ENCODE assay signal across 9 cellular contexts in the genomic region with DNA sequence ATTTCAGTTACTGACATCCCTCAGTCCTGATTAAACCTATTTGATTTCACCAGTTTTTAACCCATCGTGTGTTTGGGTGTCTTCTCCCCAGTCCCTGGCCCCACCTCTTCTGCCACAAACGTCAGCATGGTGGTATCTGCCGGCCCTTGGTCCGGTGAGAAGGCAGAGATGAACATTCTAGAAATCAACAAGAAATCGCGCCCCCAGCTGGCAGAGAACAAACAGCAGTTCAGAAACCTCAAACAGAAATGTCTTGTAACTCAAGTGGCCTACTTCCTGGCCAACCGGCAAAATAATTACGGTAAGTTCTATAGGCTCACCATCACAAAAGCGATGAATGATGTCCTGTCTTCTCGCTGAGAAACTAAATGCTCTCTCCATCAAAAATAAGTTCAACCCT. TPM values are rescaled to one million over a fixed set of nuclear protein-coding genes. Genes with fewer than 3 reads are reported as not detected.
A peak's percentile ranks its signal among the peaks of the same experiment; 100 is the strongest.
DNase-seq lines count a peak whose midpoint lies in the region; TF ChIP-seq lines count a peak whose summit lies in the region.
"Had no signal": no experiment of that assay in that cellular context is flagged by ENCODE, and none has a peak within 500 bp of the region (broad histone marks: within the 10 kb centered on the region; RNA-seq: fewer than 3 reads in every experiment).

No MANE protein-coding gene starts in this region.

- H3K27ac ChIP-seq in AG04450 (ENCODE audit: low read depth, low read length) = no peak overlapping the region
- no peak overlapping the region for H3K27ac ChIP-seq in effector memory CD4-positive, alpha-beta T cell (ENCODE audit: insufficient read depth, low read length, poor library complexity, severe bottlenecking)
- H3K27ac ChIP-seq: left lung had no signal

- no peaks in the 10 kb centered on the region for H3K4me1 ChIP-seq in effector memory CD4-positive, alpha-beta T cell (ENCODE audit: control insufficient read depth, insufficient read depth, low read length, poor library complexity, severe bottlenecking)
- H3K4me1 ChIP-seq: left lung had no signal

- POLR2A ChIA-PET in AG04450 (lab: Yijun Ruan, JAX) = no interaction called here

- TF ChIP-seq CTCF in AG04450 (IDR thresholded peaks at IDR 0.05; ENCODE audit: low read depth, low read length) = peak; percentile 43; the same call in 1 of the 2 replicates
- TF ChIP-seq CTCF in GM10266 (IDR thresholded peaks at IDR 0.05; ENCODE audit: control insufficient read depth, insufficient read depth, low read depth, missing control alignments) = peak; percentile 30

- CTCF ChIA-PET in AG04450 (lab: Charles Lee) = interaction anchor here (3.2 kb wide), 1 partner anchor 99 kb away, joined by 15 read pairs; no protein-coding TSS in a partner anchor

- H3K9me3 ChIP-seq in AG04450 (ENCODE audit: control insufficient read depth, insufficient read depth, low read length) = no peaks in the 10 kb centered on the region
- H3K9me3 ChIP-seq in effector memory CD4-positive, alpha-beta T cell (ENCODE audit: control insufficient read depth, low read length) = no peaks in the 10 kb centered on the region
- H3K9me3 ChIP-seq: left lung had no signal

- no peaks in the 10 kb centered on the region for H3K27me3 ChIP-seq in AG04450 (ENCODE audit: control insufficient read depth, insufficient read depth, low read length)
- H3K27me3 ChIP-seq in effector memory CD4-positive, alpha-beta T cell (replicated peaks; ENCODE audit: control insufficient read depth, insufficient read depth, low read length, poor library complexity, severe bottlenecking) = no peaks in the 10 kb centered on the region
- H3K27me3 ChIP-seq: left lung had no signal

- DNase-seq in AG04450 (ENCODE audit: low read depth, low spot score) (no peak), GM10266 (ENCODE audit: extremely low spot score) (no peak), UCSD-AML1 (lab: John Stamatoyannopoulos, UW; ENCODE audit: unreplicated experiment) (peak; percentile 66), iPS-NIHi7 (ENCODE audit: extremely low spot score) (peak; percentile 55), cortex of kidney (lab: John Stamatoyannopoulos, UW) (no peak), HPDE6-E6E7 (ENCODE audit: extremely low spot score) (no peak), NCI-H1092 treated with DMSO at 0.1 percent for 48 hours (lab: John Stamatoyannopoulos, UW) (no peak)
- no peak for DNase-seq in effector memory CD4-positive, alpha-beta T cell
- DNase-seq: left lung had no signal

- no peaks in the 10 kb centered on the region for H3K36me3 ChIP-seq in effector memory CD4-positive, alpha-beta T cell (ENCODE audit: control insufficient read depth, insufficient read depth, low read length)
- H3K36me3 ChIP-seq: left lung had no signal

- no peak overlapping the region for H3K4me3 ChIP-seq in AG04450 (ENCODE audit: low read depth, low read length)
- H3K4me3 ChIP-seq in effector memory CD4-positive, alpha-beta T cell (ENCODE audit: insufficient read depth, low read depth, low read length, poor library complexity, severe bottlenecking) = no peak overlapping the region
- H3K4me3 ChIP-seq: left lung had no signal

RNA-seq across cellular contexts. Expression of a gene that starts 28.7 kb away (rescaled TPM):
- 23.8 and 24.3 TPM in 2 replicates for polyA plus RNA-seq in AG04450 (2011; rRNA removed)
- polyA minus RNA-seq in AG04450 (2011; rRNA and poly(A)+ RNA removed) = 33.1 and 33.8 TPM in 2 replicates

RNA-seq across cellular contexts. Expression of a gene that starts 40.6 kb away (rescaled TPM):
- 1.8 and 3.0 TPM in 2 replicates for polyA plus RNA-seq in AG04450 (2011; rRNA removed)
- polyA minus RNA-seq in AG04450 (2011; rRNA and poly(A)+ RNA removed) = 1.3 and 2.2 TPM in 2 replicates

Comparison
In these comparisons a context has a peak if more than half of its experiments do, and no peak if none do; other contexts are left out.
1. DNase-seq: peak in UCSD-AML1 (single experiment) and iPS-NIHi7 (single experiment); none in AG04450 (single experiment), GM10266 (single experiment), cortex of kidney (single experiment), HPDE6-E6E7 (single experiment), effector memory CD4-positive, alpha-beta T cell (0 of 3) and NCI-H1092 treated with DMSO at 0.1 percent for 48 hours (single experiment).